In the genomic region with DNA sequence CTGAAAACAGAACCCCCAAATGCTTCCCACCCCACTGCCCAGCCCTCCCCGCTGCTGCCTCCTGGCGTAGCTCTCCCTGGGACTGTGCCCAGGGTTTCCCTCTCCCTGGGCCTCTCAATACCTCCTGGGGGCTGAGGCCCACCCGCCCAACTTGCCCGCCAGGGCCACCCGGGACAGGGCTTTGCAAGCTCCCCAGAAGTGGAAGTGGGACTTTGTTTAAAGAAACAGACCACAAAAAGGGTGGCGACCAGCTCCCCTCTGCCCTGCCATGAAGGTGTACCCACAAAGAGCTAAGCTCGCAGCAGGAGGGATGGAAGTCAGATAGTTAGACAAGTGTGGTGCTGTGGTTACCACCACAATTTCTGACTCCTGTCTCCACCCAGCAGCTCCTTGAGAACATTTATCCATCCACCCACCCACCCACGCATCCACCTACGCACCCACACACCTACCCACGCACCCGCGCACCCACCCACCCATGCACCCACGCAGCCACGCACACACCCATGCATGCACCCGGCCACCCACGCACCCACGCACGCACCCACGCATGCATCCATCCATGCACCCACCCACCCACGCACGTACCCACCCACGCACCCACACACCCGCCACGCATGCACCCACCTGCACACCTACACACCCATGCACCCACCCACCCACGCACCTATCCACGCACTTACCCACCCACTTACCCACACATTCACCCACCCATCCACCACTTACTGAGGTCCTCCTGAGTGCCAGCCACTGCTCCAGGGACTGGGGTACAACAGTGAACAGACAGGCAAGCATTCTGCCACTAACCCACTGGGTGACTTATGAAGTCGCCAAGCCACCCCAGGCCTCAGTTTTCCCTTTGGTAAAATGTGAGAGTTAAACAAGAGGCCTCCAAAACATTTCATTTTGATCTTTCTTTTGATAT, we compare ENCODE assay signal across 1 cellular context.
TF ChIP-seq lines count a peak whose summit lies in the region.

No MANE protein-coding gene starts in this region.

TF ChIP-seq in H1, 55 proteins besides CTCF, POLR2A, EP300 and RAD21 (continued from another document):
- TF ChIP-seq, protein P1, sequence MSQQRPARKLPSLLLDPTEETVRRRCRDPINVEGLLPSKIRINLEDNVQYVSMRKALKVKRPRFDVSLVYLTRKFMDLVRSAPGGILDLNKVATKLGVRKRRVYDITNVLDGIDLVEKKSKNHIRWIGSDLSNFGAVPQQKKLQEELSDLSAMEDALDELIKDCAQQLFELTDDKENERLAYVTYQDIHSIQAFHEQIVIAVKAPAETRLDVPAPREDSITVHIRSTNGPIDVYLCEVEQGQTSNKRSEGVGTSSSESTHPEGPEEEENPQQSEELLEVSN (IDR thresholded peaks at IDR 0.05) = no peak
- TF ChIP-seq GABPA (IDR thresholded peaks at IDR 0.05; ENCODE audit: borderline replicate concordance, insufficient read depth, low read length) = no peak
- TF ChIP-seq, protein P2, sequence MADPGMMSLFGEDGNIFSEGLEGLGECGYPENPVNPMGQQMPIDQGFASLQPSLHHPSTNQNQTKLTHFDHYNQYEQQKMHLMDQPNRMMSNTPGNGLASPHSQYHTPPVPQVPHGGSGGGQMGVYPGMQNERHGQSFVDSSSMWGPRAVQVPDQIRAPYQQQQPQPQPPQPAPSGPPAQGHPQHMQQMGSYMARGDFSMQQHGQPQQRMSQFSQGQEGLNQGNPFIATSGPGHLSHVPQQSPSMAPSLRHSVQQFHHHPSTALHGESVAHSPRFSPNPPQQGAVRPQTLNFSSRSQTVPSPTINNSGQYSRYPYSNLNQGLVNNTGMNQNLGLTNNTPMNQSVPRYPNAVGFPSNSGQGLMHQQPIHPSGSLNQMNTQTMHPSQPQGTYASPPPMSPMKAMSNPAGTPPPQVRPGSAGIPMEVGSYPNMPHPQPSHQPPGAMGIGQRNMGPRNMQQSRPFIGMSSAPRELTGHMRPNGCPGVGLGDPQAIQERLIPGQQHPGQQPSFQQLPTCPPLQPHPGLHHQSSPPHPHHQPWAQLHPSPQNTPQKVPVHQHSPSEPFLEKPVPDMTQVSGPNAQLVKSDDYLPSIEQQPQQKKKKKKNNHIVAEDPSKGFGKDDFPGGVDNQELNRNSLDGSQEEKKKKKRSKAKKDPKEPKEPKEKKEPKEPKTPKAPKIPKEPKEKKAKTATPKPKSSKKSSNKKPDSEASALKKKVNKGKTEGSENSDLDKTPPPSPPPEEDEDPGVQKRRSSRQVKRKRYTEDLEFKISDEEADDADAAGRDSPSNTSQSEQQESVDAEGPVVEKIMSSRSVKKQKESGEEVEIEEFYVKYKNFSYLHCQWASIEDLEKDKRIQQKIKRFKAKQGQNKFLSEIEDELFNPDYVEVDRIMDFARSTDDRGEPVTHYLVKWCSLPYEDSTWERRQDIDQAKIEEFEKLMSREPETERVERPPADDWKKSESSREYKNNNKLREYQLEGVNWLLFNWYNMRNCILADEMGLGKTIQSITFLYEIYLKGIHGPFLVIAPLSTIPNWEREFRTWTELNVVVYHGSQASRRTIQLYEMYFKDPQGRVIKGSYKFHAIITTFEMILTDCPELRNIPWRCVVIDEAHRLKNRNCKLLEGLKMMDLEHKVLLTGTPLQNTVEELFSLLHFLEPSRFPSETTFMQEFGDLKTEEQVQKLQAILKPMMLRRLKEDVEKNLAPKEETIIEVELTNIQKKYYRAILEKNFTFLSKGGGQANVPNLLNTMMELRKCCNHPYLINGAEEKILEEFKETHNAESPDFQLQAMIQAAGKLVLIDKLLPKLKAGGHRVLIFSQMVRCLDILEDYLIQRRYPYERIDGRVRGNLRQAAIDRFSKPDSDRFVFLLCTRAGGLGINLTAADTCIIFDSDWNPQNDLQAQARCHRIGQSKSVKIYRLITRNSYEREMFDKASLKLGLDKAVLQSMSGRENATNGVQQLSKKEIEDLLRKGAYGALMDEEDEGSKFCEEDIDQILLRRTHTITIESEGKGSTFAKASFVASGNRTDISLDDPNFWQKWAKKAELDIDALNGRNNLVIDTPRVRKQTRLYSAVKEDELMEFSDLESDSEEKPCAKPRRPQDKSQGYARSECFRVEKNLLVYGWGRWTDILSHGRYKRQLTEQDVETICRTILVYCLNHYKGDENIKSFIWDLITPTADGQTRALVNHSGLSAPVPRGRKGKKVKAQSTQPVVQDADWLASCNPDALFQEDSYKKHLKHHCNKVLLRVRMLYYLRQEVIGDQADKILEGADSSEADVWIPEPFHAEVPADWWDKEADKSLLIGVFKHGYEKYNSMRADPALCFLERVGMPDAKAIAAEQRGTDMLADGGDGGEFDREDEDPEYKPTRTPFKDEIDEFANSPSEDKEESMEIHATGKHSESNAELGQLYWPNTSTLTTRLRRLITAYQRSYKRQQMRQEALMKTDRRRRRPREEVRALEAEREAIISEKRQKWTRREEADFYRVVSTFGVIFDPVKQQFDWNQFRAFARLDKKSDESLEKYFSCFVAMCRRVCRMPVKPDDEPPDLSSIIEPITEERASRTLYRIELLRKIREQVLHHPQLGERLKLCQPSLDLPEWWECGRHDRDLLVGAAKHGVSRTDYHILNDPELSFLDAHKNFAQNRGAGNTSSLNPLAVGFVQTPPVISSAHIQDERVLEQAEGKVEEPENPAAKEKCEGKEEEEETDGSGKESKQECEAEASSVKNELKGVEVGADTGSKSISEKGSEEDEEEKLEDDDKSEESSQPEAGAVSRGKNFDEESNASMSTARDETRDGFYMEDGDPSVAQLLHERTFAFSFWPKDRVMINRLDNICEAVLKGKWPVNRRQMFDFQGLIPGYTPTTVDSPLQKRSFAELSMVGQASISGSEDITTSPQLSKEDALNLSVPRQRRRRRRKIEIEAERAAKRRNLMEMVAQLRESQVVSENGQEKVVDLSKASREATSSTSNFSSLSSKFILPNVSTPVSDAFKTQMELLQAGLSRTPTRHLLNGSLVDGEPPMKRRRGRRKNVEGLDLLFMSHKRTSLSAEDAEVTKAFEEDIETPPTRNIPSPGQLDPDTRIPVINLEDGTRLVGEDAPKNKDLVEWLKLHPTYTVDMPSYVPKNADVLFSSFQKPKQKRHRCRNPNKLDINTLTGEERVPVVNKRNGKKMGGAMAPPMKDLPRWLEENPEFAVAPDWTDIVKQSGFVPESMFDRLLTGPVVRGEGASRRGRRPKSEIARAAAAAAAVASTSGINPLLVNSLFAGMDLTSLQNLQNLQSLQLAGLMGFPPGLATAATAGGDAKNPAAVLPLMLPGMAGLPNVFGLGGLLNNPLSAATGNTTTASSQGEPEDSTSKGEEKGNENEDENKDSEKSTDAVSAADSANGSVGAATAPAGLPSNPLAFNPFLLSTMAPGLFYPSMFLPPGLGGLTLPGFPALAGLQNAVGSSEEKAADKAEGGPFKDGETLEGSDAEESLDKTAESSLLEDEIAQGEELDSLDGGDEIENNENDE (IDR thresholded peaks at IDR 0.05; ENCODE audit: insufficient replicate concordance, low read length) = no peak
- TF ChIP-seq RXRA (IDR thresholded peaks at IDR 0.05; ENCODE audit: insufficient read depth, low read depth, low read length) = no peak
TF ChIP-seq in H1: peak in this region for 0.
